ENCODE assay signal across 12 cellular contexts in the genomic region with DNA sequence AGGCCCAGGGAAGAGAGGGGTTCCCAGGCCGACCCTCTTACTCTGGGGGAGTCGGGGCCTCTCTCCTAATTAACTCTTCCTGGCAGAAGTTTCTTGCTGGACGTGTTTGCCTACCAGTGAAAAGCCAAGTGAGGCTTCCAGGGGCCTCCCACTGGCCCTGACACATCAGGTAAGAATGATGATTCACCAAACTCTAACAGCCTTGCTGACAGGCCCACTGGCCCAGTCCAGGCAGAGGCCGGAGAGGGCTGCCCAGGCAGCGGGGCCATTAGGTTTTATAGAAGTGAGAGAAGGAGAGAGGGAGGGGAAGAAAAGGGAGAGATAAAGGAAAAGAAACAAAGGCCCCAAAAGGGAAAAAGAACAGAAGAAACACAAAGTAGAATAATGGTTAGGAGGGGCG. TPM values are rescaled to one million over a fixed set of nuclear protein-coding genes. Genes with fewer than 3 reads are reported as not detected.
DNase-seq lines count a peak whose midpoint lies in the region; ATAC-seq and TF ChIP-seq lines count a peak whose summit lies in the region.
"Had no signal": no experiment of that assay in that cellular context is flagged by ENCODE, and none has a peak within 500 bp of the region (broad histone marks: within the 10 kb centered on the region; RNA-seq: fewer than 3 reads in every experiment).

No MANE protein-coding gene starts in this region.

- H3K27me3 Mint-ChIP-seq in brain (peaks cover 38% of the 10 kb centered on the region), nephron (ENCODE audit: low read depth) (peaks cover 74% of the 10 kb centered on the region)
- H3K27me3 Mint-ChIP-seq in activated CD8-positive, alpha-beta memory T cell treated with anti-CD3 and anti-CD28 coated beads, Interleukin-2, amount 10 ng/mL, durations not matched to agents 7 days and 5 days = peaks cover 33% of the 10 kb centered on the region

- H3K4me1 Mint-ChIP-seq in brain (no peaks in the 10 kb centered on the region), nephron (no peaks in the 10 kb centered on the region)
- peaks cover 8% of the 10 kb centered on the region for H3K4me1 Mint-ChIP-seq in activated CD8-positive, alpha-beta memory T cell treated with anti-CD3 and anti-CD28 coated beads, Interleukin-2, amount 10 ng/mL, durations not matched to agents 7 days and 5 days

- no TSS peak for BruUV-seq in OCI-LY7 (replicated peaks; lab: Mats Ljungman, UMichigan)

- no peak overlapping the region for H2AFZ ChIP-seq in OCI-LY7 (ENCODE audit: low read length)

- ATAC-seq in activated CD8-positive, alpha-beta memory T cell treated with anti-CD3 and anti-CD28 coated beads, Interleukin-2, amount 10 ng/mL, durations not matched to agents 7 days and 5 days = no peak
- ATAC-seq: heart left ventricle had no signal

- no peak overlapping the region for H3K4me3 ChIP-seq in OCI-LY7 (ENCODE audit: low read depth, low read length, poor library complexity, severe bottlenecking)

- H3K4me2 ChIP-seq in OCI-LY7 (ENCODE audit: low read length) = no peak overlapping the region

- H4K20me1 ChIP-seq in OCI-LY7 (ENCODE audit: insufficient read depth, low read length) = no peaks in the 10 kb centered on the region

- DNase-seq in EH (ENCODE audit: low read depth) (peak; percentile 86), LoVo (ENCODE audit: low spot score) (peak; percentile 78), dedifferentiated amniotic fluid mesenchymal stem cell (ENCODE audit: extremely low spot score) (no peak), OCI-LY7 (ENCODE audit: low spot score) (no peak)
- DNase-seq in activated CD8-positive, alpha-beta memory T cell treated with anti-CD3 and anti-CD28 coated beads, Interleukin-2, amount 10 ng/mL, durations not matched to agents 7 days and 5 days = no peak
- DNase-seq in stimulated activated CD4-positive, alpha-beta T cell treated with anti-CD3 and anti-CD28 coated beads, Interleukin-4, amount 100 ng/mL, for 1 hour = no peak
- DNase-seq: heart left ventricle; NCI-H2107; posterior cingulate gyrus; stimulated activated CD8-positive, alpha-beta memory T cell treated with anti-CD3 and anti-CD28 coated beads, Interleukin-4, amount 100 ng/mL, for 48 hours had no signal

- H3K27ac Mint-ChIP-seq in brain = no peak overlapping the region
- no peak overlapping the region for H3K27ac Mint-ChIP-seq in nephron
- H3K27ac Mint-ChIP-seq in activated CD8-positive, alpha-beta memory T cell treated with anti-CD3 and anti-CD28 coated beads, Interleukin-2, amount 10 ng/mL, durations not matched to agents 7 days and 5 days = no peak overlapping the region

- H3K36me3 ChIP-seq in OCI-LY7 (ENCODE audit: insufficient read depth, low read length) = no peaks in the 10 kb centered on the region
- H3K36me3 ChIP-seq: heart left ventricle had no signal

- no peaks in the 10 kb centered on the region for H3K79me2 ChIP-seq in OCI-LY7 (ENCODE audit: insufficient read depth, low read depth, low read length)

- POLR2A ChIA-PET in OCI-LY7 (lab: Charles Lee) = no interaction called here

- H3K4me3 Mint-ChIP-seq in brain = peak overlapping the region; percentile 82 to 93 (median 89)
- H3K4me3 Mint-ChIP-seq in nephron = peak overlapping the region; percentile 61 to 87 (median 84)
- no peak overlapping the region for H3K4me3 Mint-ChIP-seq in activated CD8-positive, alpha-beta memory T cell treated with anti-CD3 and anti-CD28 coated beads, Interleukin-2, amount 10 ng/mL, durations not matched to agents 7 days and 5 days

- TF ChIP-seq CTCF in brain (conservative IDR thresholded peaks at IDR 0.05) (no peak), nephron (IDR thresholded peaks at IDR 0.05; ENCODE audit: unreplicated experiment in 3 of 3) (no peak), OCI-LY7 (conservative IDR thresholded peaks at IDR 0.05; ENCODE audit: low read length) (no peak)

- H3K4me1 ChIP-seq in OCI-LY7 (ENCODE audit: insufficient read depth, low read length, poor library complexity, severe bottlenecking) = peaks cover 6% of the 10 kb centered on the region

- H3K9me3 Mint-ChIP-seq in brain (peaks cover 0 to 2% (median 0%) of the 10 kb centered on the region in 5 experiments), nephron (no peaks in the 10 kb centered on the region)
- no peaks in the 10 kb centered on the region for H3K9me3 Mint-ChIP-seq in activated CD8-positive, alpha-beta memory T cell treated with anti-CD3 and anti-CD28 coated beads, Interleukin-2, amount 10 ng/mL, durations not matched to agents 7 days and 5 days (ENCODE audit: low read depth)

- intact Hi-C loops in OCI-LY7 (cut with micrococcal nuclease; ENCODE audit: unreplicated experiment) = no loop called here

- H3K9me2 ChIP-seq in OCI-LY7 (ENCODE audit: insufficient read depth, low read length) = no peaks in the 10 kb centered on the region

- no peak overlapping the region for H3K27ac ChIP-seq in OCI-LY7 (ENCODE audit: low read depth, low read length, poor library complexity, severe bottlenecking)
- H3K27ac ChIP-seq: heart left ventricle had no signal

- H3K9me3 ChIP-seq in OCI-LY7 (ENCODE audit: low read length) = no peaks in the 10 kb centered on the region
- H3K9me3 ChIP-seq: heart left ventricle had no signal

- no peaks in the 10 kb centered on the region for H3K36me3 Mint-ChIP-seq in brain
- no peaks in the 10 kb centered on the region for H3K36me3 Mint-ChIP-seq in nephron (ENCODE audit: low read depth)
- H3K36me3 Mint-ChIP-seq in activated CD8-positive, alpha-beta memory T cell treated with anti-CD3 and anti-CD28 coated beads, Interleukin-2, amount 10 ng/mL, durations not matched to agents 7 days and 5 days = no peaks in the 10 kb centered on the region

- CTCF ChIA-PET in activated CD8-positive, alpha-beta memory T cell treated with anti-CD3 and anti-CD28 coated beads, Interleukin-2, amount 10 ng/mL, durations not matched to agents 7 days and 5 days (lab: Charles Lee) = no interaction called here
- CTCF ChIA-PET in OCI-LY7 (lab: Charles Lee; ENCODE audit: unreplicated experiment) = no interaction called here

RNA-seq across cellular contexts. Expression of a gene that starts 50.8 kb away (rescaled TPM):
- polyA plus RNA-seq in brain (ENCODE audit: insufficient read depth, low read depth, low replicate concordance) = 0.32 TPM
- total RNA-seq in activated CD8-positive, alpha-beta memory T cell treated with anti-CD3 and anti-CD28 coated beads, Interleukin-2, amount 10 ng/mL, durations not matched to agents 7 days and 5 days = not detected
- total RNA-seq in OCI-LY7 (2014; rRNA removed; shearing (Covaris generic)) = not detected in 2 replicates
- total RNA-seq in OCI-LY7 (2022) = not detected in 2 replicates
- total RNA-seq: heart left ventricle had no signal
- polyA plus RNA-seq: heart left ventricle had no signal

Comparison
In these comparisons a context has a peak if more than half of its experiments do, and no peak if none do; other contexts are left out.
1. DNase-seq: peak in EH (single experiment) and LoVo (single experiment); none in activated CD8-positive, alpha-beta memory T cell treated with anti-CD3 and anti-CD28 coated beads, Interleukin-2, amount 10 ng/mL, durations not matched to agents 7 days and 5 days (single experiment), stimulated activated CD4-positive, alpha-beta T cell treated with anti-CD3 and anti-CD28 coated beads, Interleukin-4, amount 100 ng/mL, for 1 hour (single experiment), dedifferentiated amniotic fluid mesenchymal stem cell (single experiment) and OCI-LY7 (single experiment).